8 cellular contexts compared by ENCODE assay signal in genomic region chr1:57307382-57307781, GRCh38.
DNase-seq lines count a peak whose midpoint lies in the region; ATAC-seq lines count a peak whose summit lies in the region.

No MANE protein-coding gene starts in this region.

- ATAC-seq in GM21737 (IDR thresholded peaks at IDR 0.05; ENCODE audit: unreplicated experiment), result peak; percentile 94
- ATAC-seq in activated T-cell treated with anti-CD3 and anti-CD28 coated beads, Interleukin-2, amount 50 U/mL, for 4 hours, result peak; percentile 74 to 87

- no peaks in the 10 kb centered on the region for H3K36me3 Mint-ChIP-seq in activated T-cell treated with anti-CD3 and anti-CD28 coated beads, Interleukin-2, amount 50 U/mL, for 4 hours (ENCODE audit: insufficient read depth)

- H3K9me3 Mint-ChIP-seq in activated T-cell treated with anti-CD3 and anti-CD28 coated beads, Interleukin-2, amount 50 U/mL, for 4 hours, result peaks cover 11% of the 10 kb centered on the region

- no peaks in the 10 kb centered on the region for H3K27me3 Mint-ChIP-seq in activated T-cell treated with anti-CD3 and anti-CD28 coated beads, Interleukin-2, amount 50 U/mL, for 4 hours (ENCODE audit: low read depth)

- H3K4me3 Mint-ChIP-seq in activated T-cell treated with anti-CD3 and anti-CD28 coated beads, Interleukin-2, amount 50 U/mL, for 4 hours, result peak overlapping the region; percentile 37

- peak; percentile 75 for DNase-seq in ELF-1 (ENCODE audit: low read depth, low spot score)
- peak; percentile 29 for DNase-seq in NCI-H2029 treated with DMSO at 0.1 percent for 48 hours (lab: John Stamatoyannopoulos, UW)
- peak; percentile 20 for DNase-seq in activated T-cell treated with anti-CD3 and anti-CD28 coated beads, Interleukin-2, amount 50 U/mL, for 4 hours
- DNase-seq in stimulated activated CD4-positive, alpha-beta T cell treated with anti-CD3 and anti-CD28 coated beads, Interleukin-12 subunit alpha, Interleukin-12 subunit beta, amount 100 ng/mL, for 48 hours (ENCODE audit: low read depth in 2 of 3, low spot score in 1 of 3), result peak; percentile 10 to 16 (median 12)
- DNase-seq in putamen (ENCODE audit: low spot score), result no peak
- no peak for DNase-seq in HCEC 1CT
- DNase-seq in NCI-H510A (lab: John Stamatoyannopoulos, UW), result no peak

- peaks cover 24% of the 10 kb centered on the region for H3K4me1 Mint-ChIP-seq in activated T-cell treated with anti-CD3 and anti-CD28 coated beads, Interleukin-2, amount 50 U/mL, for 4 hours (ENCODE audit: low read depth)

Comparison
In these comparisons a context has a peak if more than half of its experiments do, and no peak if none do; other contexts are left out.
1. DNase-seq: peak in ELF-1 (single experiment), NCI-H2029 treated with DMSO at 0.1 percent for 48 hours (single experiment), activated T-cell treated with anti-CD3 and anti-CD28 coated beads, Interleukin-2, amount 50 U/mL, for 4 hours (single experiment) and stimulated activated CD4-positive, alpha-beta T cell treated with anti-CD3 and anti-CD28 coated beads, Interleukin-12 subunit alpha, Interleukin-12 subunit beta, amount 100 ng/mL, for 48 hours (3 of 3); none in putamen (single experiment), HCEC 1CT (single experiment) and NCI-H510A (single experiment).